ENCODE assay signal across 9 cellular contexts in genomic region chr11:126132319-126132718, GRCh38.
DNase-seq lines count a peak whose midpoint lies in the region; ATAC-seq and TF ChIP-seq lines count a peak whose summit lies in the region.
"Had no signal": no experiment of that assay in that cellular context is flagged by ENCODE, and none has a peak within 500 bp of the region (broad histone marks: within the 10 kb centered on the region; RNA-seq: fewer than 3 reads in every experiment).

No MANE protein-coding gene starts in this region.

- TF ChIP-seq EP300 in sigmoid colon (IDR thresholded peaks at IDR 0.05) = no peak

- H3K27ac ChIP-seq in left ventricle myocardium inferior (replicated peaks) (no peak overlapping the region), sigmoid colon (peak overlapping the region in 3 of 4 donors; percentile 75 to 89 (median 87)), osteoblast (ENCODE audit: low read depth, low read length) (no peak overlapping the region)

- WGBS in sigmoid colon, 2 donors = 19 to 59% methylated on average over 3 of the region's 3 CpGs

- no peak for TF ChIP-seq POLR2A in sigmoid colon (IDR thresholded peaks at IDR 0.05)

- TF ChIP-seq CTCF in left ventricle myocardium inferior (IDR thresholded peaks at IDR 0.05; ENCODE audit: borderline replicate concordance) (peak; percentile 28), sigmoid colon (IDR thresholded peaks at IDR 0.05) (peak in 2 of 4 experiments; percentile 14 to 16), osteoblast (IDR thresholded peaks at IDR 0.05; ENCODE audit: extremely low read depth, low read depth, low read length) (no peak)

- no peaks in the 10 kb centered on the region for H3K79me2 ChIP-seq in osteoblast (ENCODE audit: insufficient read depth, low read length)

- H3K9me3 ChIP-seq in left ventricle myocardium inferior (replicated peaks) = no peaks in the 10 kb centered on the region
- no peaks in the 10 kb centered on the region for H3K9me3 ChIP-seq in sigmoid colon
- no peaks in the 10 kb centered on the region for H3K9me3 ChIP-seq in osteoblast (ENCODE audit: low read depth, low read length)

- H3K36me3 ChIP-seq in left ventricle myocardium inferior (no peaks in the 10 kb centered on the region), sigmoid colon (no peaks in the 10 kb centered on the region), osteoblast (ENCODE audit: insufficient read depth, low read length) (no peaks in the 10 kb centered on the region)

- no peak for ATAC-seq in HG02973 (IDR thresholded peaks at IDR 0.05; ENCODE audit: unreplicated experiment)
- ATAC-seq in GM21390 (IDR thresholded peaks at IDR 0.05; ENCODE audit: unreplicated experiment) = no peak
- ATAC-seq in activated CD4-positive, CD25-positive, alpha-beta regulatory T cell treated with anti-CD3 and anti-CD28 coated beads, Interleukin-2, amount 50 U/mL, for 24 hours = no peak
- ATAC-seq: stimulated activated naive CD8-positive, alpha-beta T cell treated with anti-CD3 and anti-CD28 coated beads, Interleukin-15, amount 100 ng/mL, for 72 hours had no signal

- H2AFZ ChIP-seq in osteoblast (ENCODE audit: low read length) = no peak overlapping the region

- H4K20me1 ChIP-seq in osteoblast (ENCODE audit: insufficient read depth, low read length) = no peaks in the 10 kb centered on the region

- H3K4me3 ChIP-seq in left ventricle myocardium inferior = no peak overlapping the region
- H3K4me3 ChIP-seq in sigmoid colon = no peak overlapping the region
- H3K4me3 ChIP-seq in osteoblast (ENCODE audit: insufficient read depth, low read length) = no peak overlapping the region

- H3K27me3 ChIP-seq in left ventricle myocardium inferior (ENCODE audit: low read depth) = peaks cover under 1% of the 10 kb centered on the region
- no peaks in the 10 kb centered on the region for H3K27me3 ChIP-seq in sigmoid colon
- peaks cover 47% of the 10 kb centered on the region for H3K27me3 ChIP-seq in osteoblast (ENCODE audit: insufficient read depth, low read length)

- peak; percentile 17 for DNase-seq in HPDE6-E6E7 (ENCODE audit: extremely low spot score)
- peak; percentile 41 for DNase-seq in SW480 (ENCODE audit: low spot score)
- DNase-seq in left ventricle myocardium inferior = peak; percentile 53
- DNase-seq in sigmoid colon = peak; percentile 75
- DNase-seq in osteoblast (ENCODE audit: insufficient read length, low spot score, missing footprints) = no peak
- DNase-seq: stimulated activated naive CD8-positive, alpha-beta T cell treated with anti-CD3 and anti-CD28 coated beads, Interleukin-15, amount 100 ng/mL, for 72 hours had no signal

- H3K4me2 ChIP-seq in osteoblast (ENCODE audit: insufficient read depth, low read length) = no peak overlapping the region

- peaks cover 55% of the 10 kb centered on the region for H3K4me1 ChIP-seq in left ventricle myocardium inferior
- peaks cover 0 to 88% (median 75%) of the 10 kb centered on the region in 4 donors for H3K4me1 ChIP-seq in sigmoid colon
- H3K4me1 ChIP-seq in osteoblast (ENCODE audit: insufficient read depth, low read length) = no peaks in the 10 kb centered on the region

- intact Hi-C loops in left ventricle myocardium inferior (cut with micrococcal nuclease) = no loop called here
- intact Hi-C loops in sigmoid colon (cut with DNase I) = no loop called here

Comparison
In these comparisons a context has a peak if more than half of its experiments do, and no peak if none do; other contexts are left out.
1. H3K27ac ChIP-seq: peak in sigmoid colon (3 of 4); none in left ventricle myocardium inferior (single experiment) and osteoblast (single experiment).